ENCODE assay signal across 18 cellular contexts in genomic region chr6:2630891-2631458, GRCh38.
DNase-seq lines count a peak whose midpoint lies in the region; ATAC-seq, FAIRE-seq and TF ChIP-seq lines count a peak whose summit lies in the region.
"Had no signal": no experiment of that assay in that cellular context is flagged by ENCODE, and none has a peak within 500 bp of the region (broad histone marks: within the 10 kb centered on the region; RNA-seq: fewer than 3 reads in every experiment).

No MANE protein-coding gene starts in this region.

- H2AFZ ChIP-seq in ACC112 (ENCODE audit: low read length, unreplicated experiment): no peak overlapping the region

- no peaks in the 10 kb centered on the region for H3K27me3 ChIP-seq in ACC112 (ENCODE audit: insufficient read depth, low read length)
- H3K27me3 ChIP-seq in bronchial epithelial cell (ENCODE audit: control insufficient read depth, insufficient read depth, low read length): no peaks in the 10 kb centered on the region
- H3K27me3 ChIP-seq in vagina: no peaks in the 10 kb centered on the region
- H3K27me3 ChIP-seq: testis had no signal

- H3K36me3 ChIP-seq in ACC112 (ENCODE audit: insufficient read depth, low read length) (no peaks in the 10 kb centered on the region), bronchial epithelial cell (ENCODE audit: control insufficient read depth, insufficient read depth, low read length) (no peaks in the 10 kb centered on the region), vagina (no peaks in the 10 kb centered on the region)
- H3K36me3 ChIP-seq: prostate gland had no signal

- FAIRE-seq in bronchial epithelial cell (lab: Jason Lieb, UNC): no peak
- FAIRE-seq: GM18507 had no signal

- H3K9me3 ChIP-seq in vagina: no peaks in the 10 kb centered on the region
- H3K9me3 ChIP-seq: prostate gland, testis had no signal

- H3K79me2 ChIP-seq in ACC112 (ENCODE audit: control insufficient read depth, insufficient read depth, low read length, unreplicated experiment): no peaks in the 10 kb centered on the region

- H3K4me1 ChIP-seq in ACC112 (ENCODE audit: control insufficient read depth, insufficient read depth, low read length, unreplicated experiment) (peaks cover 57% of the 10 kb centered on the region), vagina (peaks cover 12% of the 10 kb centered on the region)
- H3K4me1 ChIP-seq: prostate gland had no signal

- H3K27ac ChIP-seq in ACC112 (ENCODE audit: low read depth, low read length): peak overlapping the region; percentile 92
- no peak overlapping the region for H3K27ac ChIP-seq in vagina
- H3K27ac ChIP-seq: HL-60, prostate gland, testis had no signal

- TF ChIP-seq CTCF in bronchial epithelial cell (IDR thresholded peaks at IDR 0.05; ENCODE audit: insufficient read depth, low read length, severe bottlenecking) (no peak), vagina (IDR thresholded peaks at IDR 0.05) (no peak)

- intact Hi-C loops in vagina (cut with DNase I): no loop called here

- TF ChIP-seq POLR2A in vagina (IDR thresholded peaks at IDR 0.05): no peak

- no peak for ATAC-seq in HG03175 (IDR thresholded peaks at IDR 0.05; ENCODE audit: unreplicated experiment)
- ATAC-seq: activated CD4-positive, CD25-positive, alpha-beta regulatory T cell treated with anti-CD3 and anti-CD28 coated beads, Interleukin-2, amount 50 U/mL, for 24 hours had no signal

- peak overlapping the region; percentile 25 for H3K4me3 ChIP-seq in ACC112 (ENCODE audit: low read depth, low read length)
- no peak overlapping the region for H3K4me3 ChIP-seq in bronchial epithelial cell (ENCODE audit: low read depth, low read length)
- no peak overlapping the region for H3K4me3 ChIP-seq in vagina
- H3K4me3 ChIP-seq: prostate gland, testis had no signal

- peak; percentile 58 for DNase-seq in NCI-H446 treated with DMSO at 0.1 percent for 48 hours (lab: John Stamatoyannopoulos, UW)
- peak; percentile 66 for DNase-seq in bronchial epithelial cell (ENCODE audit: low read depth)
- DNase-seq in lung microvascular endothelial cell (ENCODE audit: low read depth in 2 of 2): peak; percentile 19 to 75
- DNase-seq in activated gamma-delta T cell (lab: John Stamatoyannopoulos, UW): no peak
- no peak for DNase-seq in glomerular visceral epithelial cell (ENCODE audit: extremely low spot score)
- no peak for DNase-seq in vagina (ENCODE audit: extremely low spot score in 2 of 2)
- DNase-seq: activated T-cell treated with anti-CD3 and anti-CD28 coated beads, Interleukin-2, amount 50 U/mL, for 48 hours; cerebellar nuclear complex; DMS79; NCI-H1092; NCI-H510A; testis had no signal

Comparison
In these comparisons a context has a peak if more than half of its experiments do, and no peak if none do; other contexts are left out.
1. DNase-seq: peak in NCI-H446 treated with DMSO at 0.1 percent for 48 hours (single experiment), bronchial epithelial cell (single experiment) and lung microvascular endothelial cell (2 of 2); none in activated gamma-delta T cell (single experiment), glomerular visceral epithelial cell (single experiment) and vagina (0 of 2).